8 cellular contexts compared by ENCODE assay signal in the genomic region with DNA sequence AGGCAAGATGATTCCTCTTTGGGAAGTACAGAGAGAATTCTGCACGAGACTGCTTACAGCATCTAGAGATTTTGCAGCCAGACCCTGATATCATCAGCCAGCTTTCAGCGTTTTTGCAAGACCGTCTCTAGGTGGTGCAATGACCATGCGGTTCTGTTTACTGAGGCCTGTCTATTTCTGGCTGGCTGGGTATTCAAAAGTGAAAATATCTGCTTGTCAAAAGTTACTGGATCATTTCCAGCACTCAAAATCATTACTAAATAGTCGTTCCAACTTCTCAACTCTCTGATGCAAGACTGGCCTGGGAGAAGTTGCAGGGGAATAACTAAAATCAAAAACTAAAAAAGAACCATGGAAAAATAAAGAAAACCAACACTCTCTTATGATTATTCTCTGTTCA.
A peak's percentile ranks its signal among the peaks of the same experiment; 100 is the strongest.
DNase-seq lines count a peak whose midpoint lies in the region; ATAC-seq and TF ChIP-seq lines count a peak whose summit lies in the region.

No MANE protein-coding gene starts in this region.

- H3K27ac ChIP-seq in GM23248 (no peak overlapping the region), muscle layer of duodenum (ENCODE audit: low read length) (peak overlapping the region; percentile 83)

- ATAC-seq in HG03280 (IDR thresholded peaks at IDR 0.05; ENCODE audit: unreplicated experiment) = no peak

- H3K4me3 Mint-ChIP-seq in T-helper 2 cell treated with Interferon-gamma antibody and Interleukin-4, amounts not matched to agents 5 μg/mL and 100 μg/mL, for 36 hours = no peak overlapping the region

- no peaks in the 10 kb centered on the region for H3K9me3 ChIP-seq in GM23248 (ENCODE audit: low read depth)
- no peaks in the 10 kb centered on the region for H3K9me3 ChIP-seq in muscle layer of duodenum (ENCODE audit: control insufficient read depth in 1 of 2, low read length in 2 of 2)

- H3K36me3 ChIP-seq in GM23248 (ENCODE audit: low read depth) (no peaks in the 10 kb centered on the region), muscle layer of duodenum (ENCODE audit: control insufficient read depth in 1 of 2, insufficient read depth in 2 of 2, low read length in 2 of 2) (peaks cover 0 to 4% of the 10 kb centered on the region in 2 donors)

- H3K4me3 ChIP-seq in GM23248 (no peak overlapping the region), LNCaP clone FGC (ENCODE audit: low read depth, low read length) (no peak overlapping the region), epithelial cell of esophagus (ENCODE audit: low read length) (no peak overlapping the region), muscle layer of duodenum (ENCODE audit: low read depth in 1 of 2, low read length in 2 of 2) (no peak overlapping the region)

- in situ Hi-C loops in GM23248 (cut with MboI) = no loop called here

- H3K4me2 ChIP-seq in GM23248 (ENCODE audit: unreplicated experiment) = no peak overlapping the region

- peaks cover 64% of the 10 kb centered on the region for H3K36me3 Mint-ChIP-seq in T-helper 2 cell treated with Interferon-gamma antibody and Interleukin-4, amounts not matched to agents 5 μg/mL and 100 μg/mL, for 36 hours (ENCODE audit: low read depth)

- H3K9ac ChIP-seq in GM23248 = no peak overlapping the region

- H3K27me3 ChIP-seq in GM23248 (replicated peaks; ENCODE audit: insufficient read depth) (no peaks in the 10 kb centered on the region), muscle layer of duodenum (ENCODE audit: low read depth, low read length) (no peaks in the 10 kb centered on the region)

- no peak overlapping the region for H2AFZ ChIP-seq in GM23248

- no peaks in the 10 kb centered on the region for H3K27me3 Mint-ChIP-seq in T-helper 2 cell treated with Interferon-gamma antibody and Interleukin-4, amounts not matched to agents 5 μg/mL and 100 μg/mL, for 36 hours (ENCODE audit: low read depth)

- no peaks in the 10 kb centered on the region for H3K4me1 ChIP-seq in GM23248 (ENCODE audit: insufficient read depth)
- H3K4me1 ChIP-seq in muscle layer of duodenum (ENCODE audit: control insufficient read depth in 1 of 2, insufficient read depth in 2 of 2, low read length in 2 of 2) = peaks cover 7 to 27% of the 10 kb centered on the region in 2 donors

- no peaks in the 10 kb centered on the region for H3K9me3 Mint-ChIP-seq in T-helper 2 cell treated with Interferon-gamma antibody and Interleukin-4, amounts not matched to agents 5 μg/mL and 100 μg/mL, for 36 hours

- no peaks in the 10 kb centered on the region for H3K9me2 ChIP-seq in GM23248 (ENCODE audit: insufficient read depth)

- no peaks in the 10 kb centered on the region for H3K79me2 ChIP-seq in GM23248 (ENCODE audit: insufficient read depth)

- H3K27ac Mint-ChIP-seq in T-helper 2 cell treated with Interferon-gamma antibody and Interleukin-4, amounts not matched to agents 5 μg/mL and 100 μg/mL, for 36 hours = no peak overlapping the region

- H3F3A ChIP-seq in GM23248 (ENCODE audit: insufficient read depth) = no peaks in the 10 kb centered on the region

- DNase-seq in activated gamma-delta T cell treated with Interleukin-2 at 50 U/mL for 16 hours (peak; percentile 23), activated gamma-delta T cell (lab: John Stamatoyannopoulos, UW) (no peak), GM23248 (peak; percentile 33), LNCaP clone FGC (ENCODE audit: low read depth) (peak; percentile 26), epithelial cell of esophagus (ENCODE audit: low read depth) (peak; percentile 66)
- peak; percentile 16 for DNase-seq in T-helper 2 cell treated with Interferon-gamma antibody and Interleukin-4, amounts not matched to agents 5 μg/mL and 100 μg/mL, for 36 hours (ENCODE audit: low spot score)

- no peaks in the 10 kb centered on the region for H4K20me1 ChIP-seq in GM23248 (ENCODE audit: insufficient read depth)

- TF ChIP-seq CTCF in LNCaP clone FGC (IDR thresholded peaks at IDR 0.05; ENCODE audit: control insufficient read depth, extremely low read depth, insufficient read depth) = peak; percentile 69
- peak; percentile 66 for TF ChIP-seq CTCF in epithelial cell of esophagus (IDR thresholded peaks at IDR 0.05; ENCODE audit: insufficient read depth, low read depth, low read length, missing control alignments)

- WGBS in GM23248 (ENCODE audit: low coverage in 1 of 2, low lambda C conversion rate in 2 of 2, missing lambda C conversion rate in 2 of 2), 2 experiments = 1 to 3% methylated on average over 5 of the region's 5 CpGs

- peaks cover 8% of the 10 kb centered on the region for H3K4me1 Mint-ChIP-seq in T-helper 2 cell treated with Interferon-gamma antibody and Interleukin-4, amounts not matched to agents 5 μg/mL and 100 μg/mL, for 36 hours (ENCODE audit: low read depth)
